Comparison of ENCODE assay signal across 8 cellular contexts in genomic region chr7:46091071-46091470, GRCh38.
"Had no signal": no experiment of that assay in that cellular context is flagged by ENCODE, and none has a peak within 500 bp of the region (broad histone marks: within the 10 kb centered on the region; RNA-seq: fewer than 3 reads in every experiment).

No MANE protein-coding gene starts in this region.

- H3K4me1 ChIP-seq: HAP-1 had no signal

- DNase-seq: H7, HFFc6, KBM-7 had no signal

- H3K9me3 ChIP-seq: HAP-1 had no signal

- H3K4me3 ChIP-seq: GM23338, HAP-1 had no signal

- H3K36me3 ChIP-seq: HAP-1 had no signal

- H3K27ac ChIP-seq: HL-60 had no signal

- H2AFZ ChIP-seq: GM23338 had no signal

- ATAC-seq: GM23338, HCT116, HepG2 had no signal

- H3K4me2 ChIP-seq: GM23338 had no signal
